8 cellular contexts compared by ENCODE assay signal in the genomic region with DNA sequence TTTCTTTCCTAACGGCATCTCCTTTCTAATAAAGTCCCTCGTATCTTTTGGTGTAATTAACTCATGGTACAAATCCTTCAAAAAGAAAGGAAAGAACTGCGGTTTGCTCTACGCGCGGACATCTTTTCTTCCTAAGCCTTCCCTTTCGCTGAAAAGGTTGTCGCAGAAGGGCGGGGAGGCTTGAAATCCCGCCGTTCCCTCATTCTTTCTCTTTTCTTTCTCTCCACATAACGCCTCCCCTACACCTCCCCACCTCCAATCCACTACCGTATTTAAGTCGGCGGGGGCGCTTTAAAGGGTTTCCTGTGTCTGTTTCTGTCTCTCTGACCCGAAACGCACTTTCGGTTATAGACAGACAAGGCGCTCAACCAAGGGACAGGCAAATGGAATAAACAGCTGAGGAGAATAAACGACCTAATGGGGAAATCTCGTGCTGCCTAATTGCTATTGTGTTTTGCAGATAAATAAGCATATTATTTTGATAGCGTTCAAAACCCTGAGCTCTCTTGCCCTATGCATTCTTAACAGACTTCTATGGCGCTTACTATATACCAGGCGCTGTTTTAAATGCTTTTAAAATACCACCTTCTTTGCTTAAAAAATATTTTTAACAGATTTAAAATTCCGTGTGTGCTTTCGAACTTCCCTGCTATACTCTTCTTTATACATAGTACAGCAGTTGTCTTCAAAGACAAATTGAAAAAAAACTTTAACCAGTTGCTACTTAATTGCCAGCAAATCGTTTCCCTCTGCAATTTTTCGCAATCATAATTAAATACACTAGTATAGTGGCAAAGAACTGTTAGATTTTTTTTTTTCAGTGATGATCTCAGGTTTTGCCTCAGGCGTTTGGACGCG. TPM values are rescaled to one million over a fixed set of nuclear protein-coding genes. Genes with fewer than 3 reads are reported as not detected.
A peak's percentile ranks its signal among the peaks of the same experiment; 100 is the strongest.
DNase-seq lines count a peak whose midpoint lies in the region; ATAC-seq and TF ChIP-seq lines count a peak whose summit lies in the region.

No MANE protein-coding gene starts in this region.

- H3K27me3 Mint-ChIP-seq in CD14-positive monocyte (ENCODE audit: low read depth in 3 of 3) = peaks cover 80 to 92% (median 88%) of the 10 kb centered on the region in 3 donors

- H3K36me3 ChIP-seq in SU-DHL-6 (ENCODE audit: low read length) (no peaks in the 10 kb centered on the region), ascending aorta (no peaks in the 10 kb centered on the region), iPS DF 6.9 (ENCODE audit: control insufficient read depth, insufficient read depth, low read length) (no peaks in the 10 kb centered on the region)

- peak overlapping the region; percentile 63 for H3K9ac ChIP-seq in SU-DHL-6 (ENCODE audit: low read length)

- TF ChIP-seq CTCF in CD14-positive monocyte (IDR thresholded peaks at IDR 0.05) (no peak), SU-DHL-6 (IDR thresholded peaks at IDR 0.05; ENCODE audit: insufficient read depth, low read length, poor library complexity, severe bottlenecking) (no peak), ascending aorta (IDR thresholded peaks at IDR 0.05) (no peak)

- H3K27ac Mint-ChIP-seq in CD14-positive monocyte = peak overlapping the region in 1 of 7 donors; percentile 30

- intact Hi-C loops in CD14-positive monocyte (cut with micrococcal nuclease) (no loop called here), ascending aorta (cut with DNase I) (loop anchor here (2.0 to 5.0 kb wide), 4 partner anchors 14 to 300 kb away; no protein-coding TSS in a partner anchor), sciatic nerve (cut with DNase I) (no loop called here)

- H3K9me2 ChIP-seq in SU-DHL-6 (replicated peaks; ENCODE audit: insufficient read depth, low read length) = no peaks in the 10 kb centered on the region

- WGBS in iPS DF 6.9 (ENCODE audit: insufficient coverage, insufficient read length) = no CpG with 5 or more reads among the region's 32 CpGs

- peaks cover 8 to 12% of the 10 kb centered on the region in 2 donors for H3K4me1 ChIP-seq in ascending aorta
- peaks cover 2% of the 10 kb centered on the region for H3K4me1 ChIP-seq in iPS DF 6.9 (ENCODE audit: control insufficient read depth, insufficient read depth, low read length)

- H3K27me3 ChIP-seq in SU-DHL-6 (ENCODE audit: low read length) (no peaks in the 10 kb centered on the region), ascending aorta (no peaks in the 10 kb centered on the region), iPS DF 6.9 (ENCODE audit: control insufficient read depth, insufficient read depth, low read length) (peaks cover 8% of the 10 kb centered on the region; the same call in 1 of the 2 replicates)

- peaks cover 0 to 27% (median 21%) of the 10 kb centered on the region in 7 donors for H3K9me3 Mint-ChIP-seq in CD14-positive monocyte

- ATAC-seq in GM19328 (IDR thresholded peaks at IDR 0.05; ENCODE audit: unreplicated experiment) = peak; percentile 47
- ATAC-seq in HG03439 (IDR thresholded peaks at IDR 0.05; ENCODE audit: unreplicated experiment) = peak; percentile 45
- ATAC-seq in sciatic nerve = peak; percentile 16

- H3F3A ChIP-seq in SU-DHL-6 (ENCODE audit: insufficient read depth) = peaks cover 22% of the 10 kb centered on the region

- H2AFZ ChIP-seq in SU-DHL-6 (ENCODE audit: low read depth, low read length, severe bottlenecking) = peak overlapping the region; percentile 81

- H3K79me2 ChIP-seq in SU-DHL-6 (ENCODE audit: insufficient read depth, low read length) = no peaks in the 10 kb centered on the region

- H3K27ac ChIP-seq in SU-DHL-6 (ENCODE audit: low read depth, low read length) = peak overlapping the region; percentile 31
- H3K27ac ChIP-seq in ascending aorta = peak overlapping the region; percentile 95 to 99
- no peak overlapping the region for H3K27ac ChIP-seq in iPS DF 6.9 (ENCODE audit: low read length)

- no peaks in the 10 kb centered on the region for H3K9me3 ChIP-seq in SU-DHL-6 (ENCODE audit: insufficient read depth, low read length)
- no peaks in the 10 kb centered on the region for H3K9me3 ChIP-seq in ascending aorta
- H3K9me3 ChIP-seq in iPS DF 6.9 (ENCODE audit: control insufficient read depth, insufficient read depth, low read length) = no peaks in the 10 kb centered on the region

- peaks cover 10 to 19% of the 10 kb centered on the region in 2 donors for H3K36me3 Mint-ChIP-seq in CD14-positive monocyte

- H4K20me1 ChIP-seq in SU-DHL-6 (ENCODE audit: low read depth, low read length) = no peaks in the 10 kb centered on the region

- DNase-seq in CD14-positive monocyte (ENCODE audit: low spot score) (no peak), ascending aorta (ENCODE audit: low spot score in 2 of 2) (peak; percentile 28 to 93), iPS DF 6.9 (ENCODE audit: low read depth, low spot score) (no peak), sciatic nerve (ENCODE audit: low spot score) (no peak), NCI-H526 treated with DMSO at 0.1 percent for 48 hours (lab: John Stamatoyannopoulos, UW) (no peak)

- H3K4me1 Mint-ChIP-seq in CD14-positive monocyte = peaks cover 40% of the 10 kb centered on the region

- peak overlapping the region; percentile 93 for H3K4me2 ChIP-seq in SU-DHL-6 (ENCODE audit: low read depth, low read length, poor library complexity, severe bottlenecking)

- H3K4me3 ChIP-seq in SU-DHL-6 (ENCODE audit: insufficient read depth, low read length, poor library complexity, severe bottlenecking) (peak overlapping the region; percentile 70), ascending aorta (peak overlapping the region; percentile 79 to 81), iPS DF 6.9 (ENCODE audit: low read length) (peak overlapping the region; percentile 55; the same call in 1 of the 2 replicates)

- H3K4me3 Mint-ChIP-seq in CD14-positive monocyte = peak overlapping the region; percentile 92 to 98

RNA-seq across cellular contexts. Expression of a gene that starts 2.5 kb away (rescaled TPM):
- not detected for polyA plus RNA-seq in CD14-positive monocyte
- total RNA-seq in ascending aorta = 0.32 TPM
- total RNA-seq in sciatic nerve = 4.3 TPM

RNA-seq across cellular contexts. Expression of a gene that starts 43.8 kb away (rescaled TPM):
- polyA plus RNA-seq in CD14-positive monocyte = 10 to 100 TPM in 1 of 2 donors, 1 to 10 TPM in 1; 8.3 to 21.9 TPM
- total RNA-seq in ascending aorta (37.4 TPM), sciatic nerve (69.0 TPM)

Comparison
In these comparisons a context has a peak if more than half of its experiments do, and no peak if none do; other contexts are left out.
1. DNase-seq: peak in ascending aorta (2 of 2); none in CD14-positive monocyte (single experiment), iPS DF 6.9 (single experiment), sciatic nerve (single experiment) and NCI-H526 treated with DMSO at 0.1 percent for 48 hours (single experiment).
2. Peak in every context shown above with its lines, with median percentiles within 50 percentile points of each other: ATAC-seq and H3K4me3 ChIP-seq.